In genomic region chr20:34461779-34462087, GRCh38 we compare ENCODE assay signal across 2 cellular contexts.
TF ChIP-seq lines count a peak whose summit lies in the region.

No MANE protein-coding gene starts in this region.

TF ChIP-seq in K562, 482 proteins besides CTCF, POLR2A, EP300 and RAD21:
- no peak for TF ChIP-seq ZNF224 (CRISPR knock-in tag; IDR thresholded peaks at IDR 0.05)
- TF ChIP-seq LEF1 (IDR thresholded peaks at IDR 0.05) = no peak
- peak; percentile 19; the same call in 1 of the 2 replicates for TF ChIP-seq JUND (IDR thresholded peaks at IDR 0.05; ENCODE audit: borderline replicate concordance, low read depth, low read length)
- no peak for TF ChIP-seq JUND (tag; IDR thresholded peaks at IDR 0.05; ENCODE audit: borderline replicate concordance, low read depth, low read length)

TF ChIP-seq in HepG2, 621 proteins besides CTCF, POLR2A, EP300 and RAD21:
- TF ChIP-seq SCMH1 (CRISPR knock-in tag; IDR thresholded peaks at IDR 0.05; ENCODE audit: borderline replicate concordance) = no peak
- peak; percentile 28 for TF ChIP-seq RBM22 (optimal IDR thresholded peaks at IDR 0.05; ENCODE audit: low read length)
- no peak for TF ChIP-seq NR2F1 (CRISPR knock-in tag; IDR thresholded peaks at IDR 0.05)
- TF ChIP-seq FOXP1 (IDR thresholded peaks at IDR 0.05) = no peak
- 0 out of 2 replicates have a peak, but pooled peaks have one; percentile 11 for TF ChIP-seq FOXP1 (CRISPR knock-in tag; IDR thresholded peaks at IDR 0.05)
